ENCODE assay signal across 1 cellular context in the genomic region with DNA sequence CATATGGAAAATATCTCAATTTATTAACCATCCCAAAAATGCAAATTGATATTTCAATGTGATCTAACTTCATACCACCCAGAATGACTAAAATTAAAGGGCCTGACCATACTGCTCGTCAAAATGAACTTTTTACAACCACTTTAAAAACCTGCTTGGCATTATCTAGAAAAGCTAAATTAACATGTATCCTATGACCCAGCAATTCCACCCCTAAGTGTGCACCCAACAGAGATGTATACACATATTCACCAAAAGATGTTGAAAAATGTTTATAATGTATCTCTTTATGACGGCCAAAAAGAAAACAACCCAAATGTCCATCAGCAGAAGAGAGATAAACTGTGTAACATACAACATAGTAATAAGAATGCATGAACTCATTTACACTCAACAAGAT.
TF ChIP-seq lines count a peak whose summit lies in the region.

No MANE protein-coding gene starts in this region.

TF ChIP-seq in HEK293, 187 proteins besides CTCF, POLR2A, EP300 and RAD21 (continued from another document):
- TF ChIP-seq, protein P1, sequence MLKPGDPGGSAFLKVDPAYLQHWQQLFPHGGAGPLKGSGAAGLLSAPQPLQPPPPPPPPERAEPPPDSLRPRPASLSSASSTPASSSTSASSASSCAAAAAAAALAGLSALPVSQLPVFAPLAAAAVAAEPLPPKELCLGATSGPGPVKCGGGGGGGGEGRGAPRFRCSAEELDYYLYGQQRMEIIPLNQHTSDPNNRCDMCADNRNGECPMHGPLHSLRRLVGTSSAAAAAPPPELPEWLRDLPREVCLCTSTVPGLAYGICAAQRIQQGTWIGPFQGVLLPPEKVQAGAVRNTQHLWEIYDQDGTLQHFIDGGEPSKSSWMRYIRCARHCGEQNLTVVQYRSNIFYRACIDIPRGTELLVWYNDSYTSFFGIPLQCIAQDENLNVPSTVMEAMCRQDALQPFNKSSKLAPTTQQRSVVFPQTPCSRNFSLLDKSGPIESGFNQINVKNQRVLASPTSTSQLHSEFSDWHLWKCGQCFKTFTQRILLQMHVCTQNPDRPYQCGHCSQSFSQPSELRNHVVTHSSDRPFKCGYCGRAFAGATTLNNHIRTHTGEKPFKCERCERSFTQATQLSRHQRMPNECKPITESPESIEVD (tag by site-specific recombination; IDR thresholded peaks at IDR 0.05): peak; percentile 50; the same call in 1 of the 2 replicates
- TF ChIP-seq ZNF140 (tag by site-specific recombination; IDR thresholded peaks at IDR 0.05): peak; percentile 63; the same call in 1 of the 2 replicates
